ENCODE assay signal across 8 cellular contexts in the genomic region with DNA sequence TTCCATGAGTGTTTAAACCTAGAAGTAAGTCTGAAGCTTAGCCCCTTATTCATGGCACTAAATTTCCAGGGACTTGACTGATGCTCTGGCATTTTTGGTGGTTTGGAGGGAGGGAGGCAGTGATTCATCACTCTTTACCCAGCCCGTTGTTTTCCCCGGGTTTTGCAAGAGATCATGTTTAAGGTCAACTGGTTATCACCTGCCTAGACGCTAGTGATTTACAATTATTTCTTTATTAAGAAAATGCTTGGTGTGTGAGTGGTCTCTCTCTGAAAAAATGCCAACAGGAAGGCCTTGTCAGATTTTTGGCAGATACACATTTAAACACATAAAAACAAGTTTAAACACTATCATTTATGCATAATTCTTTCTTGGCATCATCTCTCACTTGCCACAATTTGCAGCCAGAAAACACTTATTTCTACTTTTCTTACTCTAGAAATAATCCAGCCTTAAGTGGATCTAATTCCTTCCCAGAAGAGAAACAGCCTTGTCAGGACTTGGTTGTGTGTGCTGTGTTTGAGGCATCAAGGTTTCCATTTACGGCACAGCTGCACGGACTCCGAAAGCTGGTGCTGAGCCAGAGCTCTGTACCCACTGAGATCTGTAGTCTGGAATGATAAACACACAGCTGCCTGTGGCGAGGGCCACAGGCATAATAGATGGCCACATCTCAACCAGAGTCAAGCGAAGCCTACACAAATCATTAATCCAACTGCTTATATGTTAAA.
A peak's percentile ranks its signal among the peaks of the same experiment; 100 is the strongest.
DNase-seq lines count a peak whose midpoint lies in the region; ATAC-seq, FAIRE-seq and TF ChIP-seq lines count a peak whose summit lies in the region.

No MANE protein-coding gene starts in this region.

- no peak for TF ChIP-seq CTCF in BE2C (IDR thresholded peaks at IDR 0.05; ENCODE audit: low read depth, low read length)

- peak overlapping the region in 1 of 2 donors; percentile 79 for H3K27ac ChIP-seq in small intestine (ENCODE audit: low read depth in 1 of 2, low read length in 1 of 2)

- peak overlapping the region; percentile 12 for H3K4me3 ChIP-seq in BE2C (ENCODE audit: low read depth, low read length)
- no peak overlapping the region for H3K4me3 ChIP-seq in small intestine (ENCODE audit: low read depth in 1 of 2, low read length in 2 of 2)

- peak; percentile 87 for DNase-seq in BE2C
- peak; percentile 83 for DNase-seq in NCI-H1694 treated with DMSO at 0.1 percent for 48 hours (lab: John Stamatoyannopoulos, UW)
- DNase-seq in astrocyte of the hippocampus (ENCODE audit: low read depth, low spot score), result peak; percentile 95
- DNase-seq in iris pigment epithelial cell (ENCODE audit: low read depth), result peak; percentile 89
- peak; percentile 40 for DNase-seq in small intestine
- DNase-seq in activated CD4-positive, alpha-beta T cell treated with anti-CD3 and anti-CD28 coated beads, Interleukin-2, amount 50 U/mL, for 48 hours, result no peak
- no peak for DNase-seq in central memory CD4-positive, alpha-beta T cell

- no peak for ATAC-seq in GM21786 (IDR thresholded peaks at IDR 0.05; ENCODE audit: unreplicated experiment)

- H3K4me1 ChIP-seq in BE2C (peaks cover 55% of the 10 kb centered on the region), small intestine (ENCODE audit: control insufficient read depth in 2 of 2, insufficient read depth in 1 of 2, low read depth in 1 of 2, low read length in 1 of 2) (peaks cover 3 to 6% of the 10 kb centered on the region in 2 donors)

- no peaks in the 10 kb centered on the region for H3K27me3 ChIP-seq in BE2C
- H3K27me3 ChIP-seq in small intestine (ENCODE audit: control insufficient read depth in 2 of 2, insufficient read depth in 2 of 2, low read length in 2 of 2), result no peaks in the 10 kb centered on the region

- H3K9me3 ChIP-seq in BE2C (no peaks in the 10 kb centered on the region), small intestine (ENCODE audit: control insufficient read depth, low read depth) (no peaks in the 10 kb centered on the region)

- H3K36me3 ChIP-seq in BE2C, result no peaks in the 10 kb centered on the region
- H3K36me3 ChIP-seq in small intestine (ENCODE audit: control insufficient read depth in 2 of 2, insufficient read depth in 2 of 2, low read length in 2 of 2), result no peaks in the 10 kb centered on the region

- 10 to 24% (median 22%) methylated on average over 8 of the region's 8 CpGs for WGBS in small intestine, 3 donors

- FAIRE-seq in small intestine (lab: Jason Lieb, UNC), result no peak

Comparison
In these comparisons a context has a peak if more than half of its experiments do, and no peak if none do; other contexts are left out.
1. DNase-seq: peak in BE2C (single experiment), NCI-H1694 treated with DMSO at 0.1 percent for 48 hours (single experiment), astrocyte of the hippocampus (single experiment), iris pigment epithelial cell (single experiment) and small intestine (single experiment); none in activated CD4-positive, alpha-beta T cell treated with anti-CD3 and anti-CD28 coated beads, Interleukin-2, amount 50 U/mL, for 48 hours (0 of 2) and central memory CD4-positive, alpha-beta T cell (single experiment).